ENCODE assay signal across 8 cellular contexts in genomic region chr2:128027801-128028667, GRCh38. TPM values are rescaled to one million over a fixed set of nuclear protein-coding genes. Genes with fewer than 3 reads are reported as not detected.
DNase-seq lines count a peak whose midpoint lies in the region; ATAC-seq and TF ChIP-seq lines count a peak whose summit lies in the region.

TSS of gene SAP130 (minus strand) at chr2:128028059. CDS start at chr2:128026292, 1,767 bp downstream.

- peaks cover 33% of the 10 kb centered on the region for H3K4me1 ChIP-seq in left ventricle myocardium inferior

- H3K27ac Mint-ChIP-seq in T-helper 17 cell (peak within 1 kb of the TSS; percentile 77), progenitor cell of endocrine pancreas (peak within 1 kb of the TSS; percentile 93)

- H3K27ac ChIP-seq in left ventricle myocardium inferior (replicated peaks): peak within 1 kb of the TSS; percentile 99

- peak; percentile 83 for ATAC-seq in GM18502 (IDR thresholded peaks at IDR 0.05; ENCODE audit: poor library complexity, unreplicated experiment)
- peak; percentile 73 for ATAC-seq in HG02943 (IDR thresholded peaks at IDR 0.05; ENCODE audit: low read depth, unreplicated experiment)
- ATAC-seq in T-helper 17 cell: peak; percentile 81

- TF ChIP-seq CTCF in left ventricle myocardium inferior (IDR thresholded peaks at IDR 0.05; ENCODE audit: borderline replicate concordance): no peak
- TF ChIP-seq CTCF in progenitor cell of endocrine pancreas (IDR thresholded peaks at IDR 0.05; ENCODE audit: unreplicated experiment): peak; percentile 16

- DNase-seq in NCI-H187 (lab: John Stamatoyannopoulos, UW) (peak; percentile 51 to 87), T-helper 17 cell (peak; percentile 98 to 99 (median 99)), amygdala (lab: John Stamatoyannopoulos, UW) (peak; percentile 50 to 98 (median 95)), left ventricle myocardium inferior (peak; percentile 99), progenitor cell of endocrine pancreas (ENCODE audit: low spot score, unreplicated experiment) (peak; percentile 96), ureter (ENCODE audit: low spot score) (peak; percentile 98)

- H3K4me3 Mint-ChIP-seq in T-helper 17 cell (peak within 1 kb of the TSS; percentile 96), progenitor cell of endocrine pancreas (ENCODE audit: low read depth) (peak within 1 kb of the TSS; percentile 90)

- peaks cover 10% of the 10 kb centered on the region for H3K9me3 Mint-ChIP-seq in progenitor cell of endocrine pancreas (ENCODE audit: low read depth)

- no peaks in the 10 kb centered on the region for H3K27me3 ChIP-seq in left ventricle myocardium inferior (ENCODE audit: low read depth)

- no peaks in the 10 kb centered on the region for H3K27me3 Mint-ChIP-seq in T-helper 17 cell
- peaks cover 18% of the 10 kb centered on the region for H3K27me3 Mint-ChIP-seq in progenitor cell of endocrine pancreas

- H3K36me3 Mint-ChIP-seq in T-helper 17 cell (ENCODE audit: low read depth) (no peaks in the 10 kb centered on the region), progenitor cell of endocrine pancreas (ENCODE audit: insufficient read depth) (no peaks in the 10 kb centered on the region)

- H3K4me1 Mint-ChIP-seq in T-helper 17 cell: peaks cover 15% of the 10 kb centered on the region
- H3K4me1 Mint-ChIP-seq in progenitor cell of endocrine pancreas (ENCODE audit: low read depth): peaks cover 13% of the 10 kb centered on the region

- H3K4me3 ChIP-seq in left ventricle myocardium inferior: peak within 1 kb of the TSS; percentile 98

- H3K36me3 ChIP-seq in left ventricle myocardium inferior: peaks cover 3% of the 10 kb centered on the region

- intact Hi-C loops in left ventricle myocardium inferior (cut with micrococcal nuclease): no loop called here

- H3K9me3 ChIP-seq in T-helper 17 cell (ENCODE audit: control insufficient read depth, low read length, poor library complexity, severe bottlenecking): no peaks in the 10 kb centered on the region
- peaks cover 11% of the 10 kb centered on the region for H3K9me3 ChIP-seq in left ventricle myocardium inferior (replicated peaks)

RNA-seq across cellular contexts. Expression of gene SAP130, which starts in this region (rescaled TPM):
- total RNA-seq in T-helper 17 cell: 10 to 100 TPM; 31.9 to 34.1 TPM
- 14.2 TPM for total RNA-seq in left ventricle myocardium inferior
- total RNA-seq in progenitor cell of endocrine pancreas: 43.5 and 45.3 TPM in 2 replicates
- total RNA-seq in ureter: 22.5 TPM

Comparison
In these comparisons a context has a peak if more than half of its experiments do, and no peak if none do; other contexts are left out.
1. Peak in every context shown above with its lines: DNase-seq, ATAC-seq, H3K4me3 ChIP-seq and H3K27ac ChIP-seq.